14 cellular contexts compared by ENCODE assay signal in genomic region chr7:84914598-84914997, GRCh38.
A peak's percentile ranks its signal among the peaks of the same experiment; 100 is the strongest.
DNase-seq lines count a peak whose midpoint lies in the region; ATAC-seq, FAIRE-seq and TF ChIP-seq lines count a peak whose summit lies in the region.
"Had no signal": no experiment of that assay in that cellular context is flagged by ENCODE, and none has a peak within 500 bp of the region (broad histone marks: within the 10 kb centered on the region; RNA-seq: fewer than 3 reads in every experiment).

No MANE protein-coding gene starts in this region.

- no peak overlapping the region for H3K9ac ChIP-seq in HepG2 (ENCODE audit: insufficient read depth, low read depth, low read length)

- H3K27me3 Mint-ChIP-seq in T-cell: no peaks in the 10 kb centered on the region

- DNase-seq in ELF-1 (ENCODE audit: low read depth, low spot score) (peak; percentile 15), HT-29 (ENCODE audit: low spot score) (peak; percentile 59), SW480 (ENCODE audit: low spot score) (peak; percentile 40), HepG2 (ENCODE audit: low spot score) (peak; percentile 30), coronary artery (ENCODE audit: low spot score) (no peak), T-cell (no peak), AG08396 (ENCODE audit: low spot score) (no peak)
- DNase-seq: activated T-cell treated with anti-CD3 and anti-CD28 coated beads, Interleukin-2, amount 50 U/mL, for 1 hour; esophagus squamous epithelium; midbrain; NCI-H1092 treated with DMSO at 0.1 percent for 48 hours had no signal

- no peak for TF ChIP-seq RAD21 in HepG2 (CRISPR knock-in tag; IDR thresholded peaks at IDR 0.05)

- H3K4me3 Mint-ChIP-seq in T-cell: no peak overlapping the region

- no peaks in the 10 kb centered on the region for H3K4me1 Mint-ChIP-seq in T-cell

- no peaks in the 10 kb centered on the region for H3K36me3 Mint-ChIP-seq in T-cell

- H4K20me1 ChIP-seq in HepG2 (ENCODE audit: insufficient read depth, low read length): no peaks in the 10 kb centered on the region

- no peak for TF ChIP-seq EP300 in HepG2 (IDR thresholded peaks at IDR 0.05; ENCODE audit: low read depth in 2 of 2, low read length in 2 of 2)
- TF ChIP-seq EP300 in HepG2 (CRISPR knock-in tag; IDR thresholded peaks at IDR 0.05; ENCODE audit: borderline replicate concordance): no peak

- intact Hi-C loops in HepG2 (cut with micrococcal nuclease; ENCODE audit: unreplicated experiment): loop anchor here (1.0 kb wide), 1 partner anchor 109 kb away; no protein-coding TSS in a partner anchor

- H3K4me3 ChIP-seq in HepG2 (replicated peaks in 1 of 3; ENCODE audit: insufficient read depth in 1 of 3, low read depth in 2 of 3, low read length in 3 of 3): no peak overlapping the region
- H3K4me3 ChIP-seq in coronary artery: no peak overlapping the region
- H3K4me3 ChIP-seq: esophagus squamous epithelium, thoracic aorta had no signal

- TF ChIP-seq POLR2A in HepG2 (IDR thresholded peaks at IDR 0.05; ENCODE audit: insufficient read depth in 1 of 2, low read depth in 2 of 2, low read length in 2 of 2): no peak

- H3K4me2 ChIP-seq in HepG2 (ENCODE audit: low read depth, low read length): no peak overlapping the region

- no TSS peak for BruUV-seq in HepG2 (replicated peaks; lab: Mats Ljungman, UMichigan)

- 0% methylated on average over 1 of the region's 1 CpG for WGBS in HepG2 (ENCODE audit: low lambda C conversion rate)

- no peaks in the 10 kb centered on the region for H3K27me3 ChIP-seq in HepG2 (ENCODE audit: control insufficient read depth in 1 of 2, insufficient read depth in 2 of 2, low read length in 2 of 2)
- H3K27me3 ChIP-seq: esophagus squamous epithelium had no signal

- H3K27ac Mint-ChIP-seq in T-cell: no peak overlapping the region

- H3K9me3 Mint-ChIP-seq in T-cell: peaks cover 3 to 8% (median 4%) of the 10 kb centered on the region in 3 donors

- no peaks in the 10 kb centered on the region for H3K79me2 ChIP-seq in HepG2 (ENCODE audit: insufficient read depth, low read length)

- CTCF ChIA-PET in HepG2 (lab: Yijun Ruan, JAX; ENCODE audit: low intra/inter-chr PET ratio, low total read pairs) (interaction anchor here (0.9 kb wide), 1 partner anchor 109 kb away, joined by 3 read pairs; no protein-coding TSS in a partner anchor), T-cell (lab: Charles Lee) (no interaction called here)

- FAIRE-seq in HepG2 (lab: Jason Lieb, UNC): peak; percentile 72
- FAIRE-seq: D721Med, HTR-8/SVneo had no signal

- no peaks in the 10 kb centered on the region for H3K36me3 ChIP-seq in HepG2 (replicated peaks in 1 of 2; ENCODE audit: control insufficient read depth in 1 of 2, insufficient read depth in 2 of 2, low read length in 2 of 2)
- H3K36me3 ChIP-seq: esophagus squamous epithelium, thoracic aorta had no signal

- H3K9me3 ChIP-seq in HepG2 (ENCODE audit: low read length): peaks cover 9% of the 10 kb centered on the region; the same call in 1 of the 2 replicates
- H3K9me3 ChIP-seq: thoracic aorta had no signal

- H3K27ac ChIP-seq in HepG2 (ENCODE audit: extremely low read length, insufficient read depth, low read length): no peak overlapping the region
- H3K27ac ChIP-seq in coronary artery: no peak overlapping the region
- H3K27ac ChIP-seq: esophagus squamous epithelium, thoracic aorta had no signal

- ATAC-seq in HepG2 (peak; percentile 87), T-cell (replicated peaks in 1 of 4) (no peak)

- no peak overlapping the region for H2AFZ ChIP-seq in HepG2 (ENCODE audit: low read length)

- H3K4me1 ChIP-seq in HepG2 (ENCODE audit: insufficient read depth, low read length): peaks cover 17% of the 10 kb centered on the region

- POLR2A ChIA-PET in HepG2 (lab: Yijun Ruan, JAX): no interaction called here
- POLR2A ChIA-PET in T-cell (lab: Charles Lee): no interaction called here

- in situ Hi-C loops in HepG2 (cut with HindIII; ENCODE audit: extremely low pct_ligation_motif_present, low pct_unique_long_range_greater_than_20kb): no loop called here

- peak; percentile 57 for TF ChIP-seq CTCF in HepG2 (CRISPR knock-in tag; IDR thresholded peaks at IDR 0.05)
- no peak for TF ChIP-seq CTCF in coronary artery (IDR thresholded peaks at IDR 0.05)

TF ChIP-seq in HepG2, 621 proteins besides CTCF, POLR2A, EP300 and RAD21:
- TF ChIP-seq ZNF557 (CRISPR knock-in tag; IDR thresholded peaks at IDR 0.05) (no peak), STAG1 (CRISPR knock-in tag; IDR thresholded peaks at IDR 0.05) (peak; percentile 45), PCBP2 (optimal IDR thresholded peaks at IDR 0.05; ENCODE audit: low read depth, low read length, poor library complexity, severe bottlenecking) (no peak)

Comparison
In these comparisons a context has a peak if more than half of its experiments do, and no peak if none do; other contexts are left out.
1. DNase-seq: peak in ELF-1 (single experiment), HT-29 (single experiment), SW480 (single experiment) and HepG2 (single experiment); none in coronary artery (single experiment), T-cell (0 of 34) and AG08396 (single experiment).